In genomic region chr17:13513039-13513405, GRCh38 we compare ENCODE assay signal across 1 cellular context.
TF ChIP-seq lines count a peak whose summit lies in the region.

No MANE protein-coding gene starts in this region.

TF ChIP-seq in K562, 482 proteins besides CTCF, POLR2A, EP300 and RAD21 (continued from another document and continues in another):
- TF ChIP-seq ZNF318 (IDR thresholded peaks at IDR 0.05; ENCODE audit: borderline replicate concordance in 1 of 2, low read depth in 1 of 2) (no peak), C11orf30 (IDR thresholded peaks at IDR 0.05; ENCODE audit: low read depth) (0 out of 2 replicates have a peak, but pooled peaks have one; percentile 4), ID3 (CRISPR knock-in tag; IDR thresholded peaks at IDR 0.05) (no peak), ID3 (tag; IDR thresholded peaks at IDR 0.05) (no peak), STAT5B (CRISPR knock-in tag; IDR thresholded peaks at IDR 0.05) (no peak), POU5F1 (IDR thresholded peaks at IDR 0.05; ENCODE audit: borderline replicate concordance, low read depth, low read length, partially characterized antibody) (no peak), NR4A1 (CRISPR knock-in tag; IDR thresholded peaks at IDR 0.05) (no peak), NR4A1 (tag; IDR thresholded peaks at IDR 0.05) (no peak), IFI16 (CRISPR knock-in tag; IDR thresholded peaks at IDR 0.05) (no peak), ZNF41 (CRISPR knock-in tag; conservative IDR thresholded peaks at IDR 0.05) (no peak), HDAC8 (tag; IDR thresholded peaks at IDR 0.05) (no peak), NCOR1 (IDR thresholded peaks at IDR 0.05) (no peak), KLF6 (CRISPR knock-in tag; IDR thresholded peaks at IDR 0.05; ENCODE audit: borderline replicate concordance) (no peak), SRSF9 (IDR thresholded peaks at IDR 0.05; ENCODE audit: borderline replicate concordance, low read depth, low read length) (no peak), E2F6 (IDR thresholded peaks at IDR 0.05; ENCODE audit: borderline replicate concordance in 1 of 2, extremely low read depth in 1 of 2, insufficient read depth in 1 of 2, insufficient read length in 1 of 2, low read depth in 1 of 2, low read length in 1 of 2, poor library complexity in 1 of 2, severe bottlenecking in 1 of 2) (no peak), ZBTB1 (CRISPR knock-in tag; IDR thresholded peaks at IDR 0.05; ENCODE audit: borderline replicate concordance, low read depth) (no peak), GABPB2 (CRISPR knock-in tag; conservative IDR thresholded peaks at IDR 0.05) (no peak), ZNF354B (CRISPR knock-in tag; IDR thresholded peaks at IDR 0.05) (no peak), BRCA1 (IDR thresholded peaks at IDR 0.05) (no peak), BRCA1 (CRISPR knock-in tag; IDR thresholded peaks at IDR 0.05) (no peak), GABPA (tag; conservative IDR thresholded peaks at IDR 0.05; ENCODE audit: low read depth) (no peak), PHB2 (IDR thresholded peaks at IDR 0.05; ENCODE audit: low read depth) (no peak), MYC (IDR thresholded peaks at IDR 0.05; ENCODE audit: low read depth, low read length) (0 out of 2 replicates have a peak, but pooled peaks have one; percentile 34), MYC (CRISPR knock-in tag; IDR thresholded peaks at IDR 0.05; ENCODE audit: borderline replicate concordance, low read depth) (no peak), ZNF395 (CRISPR knock-in tag; IDR thresholded peaks at IDR 0.05) (no peak), RFX5 (IDR thresholded peaks at IDR 0.05; ENCODE audit: low read depth, low read length) (no peak), ATF7 (IDR thresholded peaks at IDR 0.05) (no peak), E2F4 (CRISPR knock-in tag; IDR thresholded peaks at IDR 0.05; ENCODE audit: low read depth) (no peak), POLR2AphosphoS5 (IDR thresholded peaks at IDR 0.05; ENCODE audit: control insufficient read depth, insufficient read depth, low read depth, low read length) (no peak), ZNF766 (CRISPR knock-in tag; conservative IDR thresholded peaks at IDR 0.05) (0 out of 2 replicates have a peak, but pooled peaks have one; percentile 29), PTTG1 (tag; IDR thresholded peaks at IDR 0.05; ENCODE audit: low read depth) (no peak), TEAD2 (tag; IDR thresholded peaks at IDR 0.05) (no peak), FOXJ2 (tag; IDR thresholded peaks at IDR 0.05) (no peak), STAG1 (CRISPR knock-in tag; IDR thresholded peaks at IDR 0.05; ENCODE audit: borderline replicate concordance) (no peak), OTX1 (CRISPR knock-in tag; IDR thresholded peaks at IDR 0.05) (no peak), KDM5B (IDR thresholded peaks at IDR 0.05; ENCODE audit: insufficient replicate concordance, low read depth, low read length) (no peak), JUND (IDR thresholded peaks at IDR 0.05; ENCODE audit: borderline replicate concordance, low read depth, low read length) (peak; percentile 37; the same call in 1 of the 2 replicates), JUND (tag; IDR thresholded peaks at IDR 0.05; ENCODE audit: borderline replicate concordance, low read depth, low read length) (peak; percentile 32; the same call in 1 of the 3 replicates), ELF1 (tag; IDR thresholded peaks at IDR 0.05) (no peak), CC2D1A (IDR thresholded peaks at IDR 0.05) (no peak), RUNX1 (IDR thresholded peaks at IDR 0.05; ENCODE audit: low read depth) (no peak), RBFOX2 (IDR thresholded peaks at IDR 0.05; ENCODE audit: low read depth, low read length) (no peak), UBTF (IDR thresholded peaks at IDR 0.05; ENCODE audit: borderline replicate concordance in 1 of 2, low read depth in 2 of 2, low read length in 2 of 2) (peak in 1 of 2 experiments; percentile 57; a peak in 1 of 4 replicates), MTA3 (IDR thresholded peaks at IDR 0.05; ENCODE audit: borderline replicate concordance) (no peak; the same call in 1 of the 2 replicates), E2F8 (IDR thresholded peaks at IDR 0.05; ENCODE audit: low read depth, partially characterized antibody) (no peak)
